Comparison of ENCODE assay signal across 10 cellular contexts in genomic region chr19:10514211-10515145, GRCh38. TPM values are rescaled to one million over a fixed set of nuclear protein-coding genes. Genes with fewer than 3 reads are reported as not detected.
A peak's percentile ranks its signal among the peaks of the same experiment; 100 is the strongest.
DNase-seq lines count a peak whose midpoint lies in the region; ATAC-seq, FAIRE-seq and TF ChIP-seq lines count a peak whose summit lies in the region.
"Had no signal": no experiment of that assay in that cellular context is flagged by ENCODE, and none has a peak within 500 bp of the region (broad histone marks: within the 10 kb centered on the region; RNA-seq: fewer than 3 reads in every experiment).

No MANE protein-coding gene starts in this region.

- peaks cover 4% of the 10 kb centered on the region for H3K36me3 Mint-ChIP-seq in astrocyte (ENCODE audit: low read depth, unreplicated experiment)

- H3K79me2 ChIP-seq in astrocyte (ENCODE audit: insufficient read depth, low read length), result no peaks in the 10 kb centered on the region

- DNase-seq in SK-N-DZ (ENCODE audit: low spot score) (peak; percentile 35), astrocyte (ENCODE audit: low read depth) (no peak), mucosa of descending colon (no peak), OCI-M2 (lab: John Stamatoyannopoulos, UW; ENCODE audit: unreplicated experiment) (no peak), gastrocnemius medialis (no peak)

- H2AFZ ChIP-seq in astrocyte (ENCODE audit: low read depth, low read length), result no peak overlapping the region

- peak; percentile 47 for ATAC-seq in mucosa of descending colon
- no peak for ATAC-seq in GM21515 (IDR thresholded peaks at IDR 0.05; ENCODE audit: unreplicated experiment)
- no peak for ATAC-seq in gastrocnemius medialis
- no peak for ATAC-seq in GM21717 (IDR thresholded peaks at IDR 0.05; ENCODE audit: unreplicated experiment)

- in situ Hi-C loops in gastrocnemius medialis (cut with MboI; ENCODE audit: low sequenced_read_pairs in 4 of 4), result no loop called here

- H3K4me3 ChIP-seq in BLaER1 treated with 17β-estradiol and CSF1 and Interleukin-3, amounts not matched to agents 10 nM and 100 nM, result no peak overlapping the region
- H3K4me3 ChIP-seq in astrocyte (ENCODE audit: insufficient read depth, low read depth, low read length) (no peak overlapping the region), mucosa of descending colon (no peak overlapping the region), gastrocnemius medialis (no peak overlapping the region)

- no peak overlapping the region for H3K27ac ChIP-seq in BLaER1 treated with 17β-estradiol and CSF1 and Interleukin-3, amounts not matched to agents 10 nM and 100 nM
- H3K27ac ChIP-seq in astrocyte (ENCODE audit: low read depth, low read length) (no peak overlapping the region), gastrocnemius medialis (no peak overlapping the region)
- H3K27ac ChIP-seq: C4-2B had no signal

- no peaks in the 10 kb centered on the region for H3K9me3 ChIP-seq in BLaER1 treated with 17β-estradiol and CSF1 and Interleukin-3, amounts not matched to agents 10 nM and 100 nM (replicated peaks in 1 of 11)
- H3K9me3 ChIP-seq in astrocyte (ENCODE audit: insufficient read depth, low read depth, low read length) (no peaks in the 10 kb centered on the region), mucosa of descending colon (no peaks in the 10 kb centered on the region), gastrocnemius medialis (no peaks in the 10 kb centered on the region)

- peaks cover 9% of the 10 kb centered on the region for H3K4me1 Mint-ChIP-seq in astrocyte (ENCODE audit: low read depth, unreplicated experiment)

- no peak overlapping the region for H3K27ac Mint-ChIP-seq in astrocyte (ENCODE audit: unreplicated experiment)
- H3K27ac Mint-ChIP-seq: dendritic cell treated with granulocyte-macrophage colony-stimulating factor and Interleukin-4, amounts not matched to agents 40 ng/mL and 50 ng/mL, for 4 days had no signal

- TF ChIP-seq POLR2A in gastrocnemius medialis (IDR thresholded peaks at IDR 0.05), result no peak

- no peak overlapping the region for H3K4me3 Mint-ChIP-seq in astrocyte (ENCODE audit: unreplicated experiment)
- H3K4me3 Mint-ChIP-seq: dendritic cell treated with granulocyte-macrophage colony-stimulating factor and Interleukin-4, amounts not matched to agents 40 ng/mL and 50 ng/mL, for 4 days had no signal

- peaks cover 50% of the 10 kb centered on the region for H3K27me3 Mint-ChIP-seq in astrocyte (ENCODE audit: low read depth, unreplicated experiment)

- H4K20me1 ChIP-seq in BLaER1 treated with 17β-estradiol and CSF1 and Interleukin-3, amounts not matched to agents 10 nM and 100 nM, result no peaks in the 10 kb centered on the region; a peak in 1 of 22 replicates
- H4K20me1 ChIP-seq in astrocyte (ENCODE audit: insufficient read depth, low read length), result no peaks in the 10 kb centered on the region

- H3K4me2 ChIP-seq in BLaER1 treated with 17β-estradiol and CSF1 and Interleukin-3, amounts not matched to agents 10 nM and 100 nM, result peak overlapping the region in 9 of 11 experiments; percentile 1 to 99 (median 95); a peak in 13 of 22 replicates
- peak overlapping the region; percentile 26 for H3K4me2 ChIP-seq in astrocyte (ENCODE audit: low read length)

- intact Hi-C loops in mucosa of descending colon (cut with DNase I, micrococcal nuclease) (no loop called here), gastrocnemius medialis (cut with DNase I; ENCODE audit: low total_unique reads) (no loop called here)

- peaks cover 33 to 95% (median 84%) of the 10 kb centered on the region in 10 experiments for H3K4me1 ChIP-seq in BLaER1 treated with 17β-estradiol and CSF1 and Interleukin-3, amounts not matched to agents 10 nM and 100 nM
- H3K4me1 ChIP-seq in astrocyte (ENCODE audit: insufficient read depth, low read length) (peaks cover 8% of the 10 kb centered on the region), mucosa of descending colon (ENCODE audit: low read depth) (peaks cover 20% of the 10 kb centered on the region), gastrocnemius medialis (peaks cover 3 to 8% of the 10 kb centered on the region in 2 donors)

- no peak for TF ChIP-seq CTCF in astrocyte (IDR thresholded peaks at IDR 0.05; ENCODE audit: insufficient read depth, low read depth, low read length)
- TF ChIP-seq CTCF in mucosa of descending colon (IDR thresholded peaks at IDR 0.05), result no peak
- TF ChIP-seq CTCF in gastrocnemius medialis (IDR thresholded peaks at IDR 0.05 in 4 of 5, conservative IDR thresholded peaks at IDR 0.05 in 1 of 5), result no peak

- no peak for FAIRE-seq in astrocyte (lab: Jason Lieb, UNC)

- peak overlapping the region in 2 of 11 experiments; percentile 46 to 78; a peak in 2 of 22 replicates for H3K9ac ChIP-seq in BLaER1 treated with 17β-estradiol and CSF1 and Interleukin-3, amounts not matched to agents 10 nM and 100 nM
- H3K9ac ChIP-seq in astrocyte (ENCODE audit: low read length), result no peak overlapping the region

- H3K36me3 ChIP-seq in BLaER1 treated with 17β-estradiol and CSF1 and Interleukin-3, amounts not matched to agents 10 nM and 100 nM, result peaks cover 0 to 8% (median 0%) of the 10 kb centered on the region in 11 experiments; a peak in 2 of 22 replicates
- H3K36me3 ChIP-seq in astrocyte (ENCODE audit: insufficient read depth, low read length) (no peaks in the 10 kb centered on the region), mucosa of descending colon (ENCODE audit: low read depth) (no peaks in the 10 kb centered on the region), gastrocnemius medialis (no peaks in the 10 kb centered on the region)

- peaks cover 0 to 33% (median 3%) of the 10 kb centered on the region in 11 experiments; a peak in 7 of 22 replicates for H3K27me3 ChIP-seq in BLaER1 treated with 17β-estradiol and CSF1 and Interleukin-3, amounts not matched to agents 10 nM and 100 nM
- H3K27me3 ChIP-seq in astrocyte (ENCODE audit: insufficient read depth, low read length) (peaks cover 65% of the 10 kb centered on the region), gastrocnemius medialis (peaks cover 73 to 87% (median 81%) of the 10 kb centered on the region in 3 donors)

- peaks cover 4% of the 10 kb centered on the region for H3K9me3 Mint-ChIP-seq in astrocyte (ENCODE audit: unreplicated experiment)
- H3K9me3 Mint-ChIP-seq: dendritic cell treated with granulocyte-macrophage colony-stimulating factor and Interleukin-4, amounts not matched to agents 40 ng/mL and 50 ng/mL, for 4 days had no signal

RNA-seq across cellular contexts. Expression of gene S1PR5, which starts 2.8 kb away (rescaled TPM):
- not detected in 2 replicates for polyA plus RNA-seq in SK-N-DZ (2014; cell fraction: cytosol; rRNA removed)
- polyA plus RNA-seq in SK-N-DZ (2014; cell fraction: nucleus; rRNA removed), result not detected in 2 replicates
- total RNA-seq in astrocyte (1.00 and 1.1 TPM in 2 replicates), mucosa of descending colon (under 1 TPM in 2 of 3 donors, not detected in 1; 0.23 to 0.31 TPM), gastrocnemius medialis (not detected)

RNA-seq across cellular contexts. Expression of gene KEAP1, which starts 11.3 kb away (rescaled TPM):
- polyA plus RNA-seq in SK-N-DZ (2014; cell fraction: cytosol; rRNA removed), result 65.3 and 70.2 TPM in 2 replicates
- polyA plus RNA-seq in SK-N-DZ (2014; cell fraction: nucleus; rRNA removed), result 36.0 and 39.7 TPM in 2 replicates
- total RNA-seq in astrocyte (43.6 and 49.4 TPM in 2 replicates), mucosa of descending colon (10 to 100 TPM; 57.5 to 75.7 (median 61.0) TPM), gastrocnemius medialis (100 to 1,000 TPM; 189 to 336 (median 228) TPM)

RNA-seq across cellular contexts. Expression of gene ATG4D, which starts 29.2 kb away (rescaled TPM):
- polyA plus RNA-seq in SK-N-DZ (2014; cell fraction: cytosol; rRNA removed), result 38.7 and 51.2 TPM in 2 replicates
- polyA plus RNA-seq in SK-N-DZ (2014; cell fraction: nucleus; rRNA removed), result 31.9 and 55.9 TPM in 2 replicates
- total RNA-seq in astrocyte, result 23.5 and 24.8 TPM in 2 replicates
- 100 to 1,000 TPM in 1 of 3 donors, 10 to 100 TPM in 2; 63.0 to 119 (median 93.5) TPM for total RNA-seq in mucosa of descending colon
- total RNA-seq in gastrocnemius medialis, result 100 to 1,000 TPM in 2 of 4 donors, 10 to 100 TPM in 2; 67.6 to 127 (median 96.0) TPM

RNA-seq across cellular contexts. Expression of gene KRI1, which starts 51.3 kb away (rescaled TPM):
- 16.4 and 16.9 TPM in 2 replicates for polyA plus RNA-seq in SK-N-DZ (2014; cell fraction: cytosol; rRNA removed)
- 59.4 and 62.4 TPM in 2 replicates for polyA plus RNA-seq in SK-N-DZ (2014; cell fraction: nucleus; rRNA removed)
- total RNA-seq in astrocyte (14.1 and 15.9 TPM in 2 replicates), mucosa of descending colon (10 to 100 TPM; 12.0 to 23.3 (median 17.0) TPM), gastrocnemius medialis (10 to 100 TPM; 16.8 to 24.1 (median 19.9) TPM)

RNA-seq across cellular contexts. Expression of gene CDKN2D, which starts 54.3 kb away (rescaled TPM):
- 44.6 and 46.5 TPM in 2 replicates for polyA plus RNA-seq in SK-N-DZ (2014; cell fraction: cytosol; rRNA removed)
- 28.8 and 30.9 TPM in 2 replicates for polyA plus RNA-seq in SK-N-DZ (2014; cell fraction: nucleus; rRNA removed)
- total RNA-seq in astrocyte (5.4 and 6.1 TPM in 2 replicates), mucosa of descending colon (10 to 100 TPM in 2 of 3 donors, 1 to 10 TPM in 1; 6.1 to 12.1 (median 11.9) TPM), gastrocnemius medialis (10 to 100 TPM in 3 of 4 donors, 1 to 10 TPM in 1; 7.3 to 18.1 (median 13.4) TPM)
